Comparison of ENCODE assay signal across 33 cellular contexts in the genomic region with DNA sequence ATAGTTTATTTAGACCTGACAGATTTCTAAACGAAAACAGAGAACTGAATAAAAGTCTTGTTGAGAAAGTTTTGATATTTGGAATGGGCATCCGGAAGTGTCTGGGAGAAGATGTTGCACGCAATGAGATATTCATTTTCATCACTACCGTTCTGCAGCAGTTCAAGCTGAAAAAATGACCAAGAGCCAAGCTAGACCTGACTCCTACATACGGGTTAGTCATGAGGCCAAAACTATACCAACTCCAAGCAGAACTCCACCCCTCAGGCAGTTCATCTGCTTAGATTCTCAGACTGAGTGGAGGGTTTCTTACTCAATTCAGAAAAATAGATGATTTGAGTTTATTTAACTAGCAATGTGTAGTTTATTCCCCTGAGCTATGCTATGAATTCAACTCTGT.
"Had no signal": no experiment of that assay in that cellular context is flagged by ENCODE, and none has a peak within 500 bp of the region (broad histone marks: within the 10 kb centered on the region; RNA-seq: fewer than 3 reads in every experiment).

No MANE protein-coding gene starts in this region.

- H3K4me2 ChIP-seq: hepatocyte had no signal

- H3K4me1 Mint-ChIP-seq: activated B cell treated with CpG ODN at 0.5 μM for 24 hours; activated CD4-positive, alpha-beta T cell treated with anti-CD3 and anti-CD28 coated beads, Interleukin-2, amount 10 ng/mL, durations not matched to agents 24 days and 14 days; activated CD8-positive, alpha-beta memory T cell treated with anti-CD3 and anti-CD28 coated beads, Interleukin-2, amount 10 ng/mL, durations not matched to agents 7 days and 5 days; activated naive CD8-positive, alpha-beta T cell treated with anti-CD3 and anti-CD28 coated beads, Interleukin-2, amount 10 ng/mL, durations not matched to agents 7 days and 5 days; central memory CD8-positive, alpha-beta T cell had no signal

- H3K27me3 ChIP-seq: ascending aorta, breast epithelium, gastroesophageal sphincter, heart right ventricle, hepatocyte had no signal

- H3K4me3 ChIP-seq: ascending aorta, breast epithelium, coronary artery, dorsolateral prefrontal cortex, gastroesophageal sphincter, heart right ventricle, hepatocyte had no signal

- H3K9me3 ChIP-seq: ascending aorta, breast epithelium, gastroesophageal sphincter, heart right ventricle had no signal

- ATAC-seq: activated CD4-positive, CD25-positive, alpha-beta regulatory T cell treated with anti-CD3 and anti-CD28 coated beads, Interleukin-2, amount 50 U/mL, for 24 hours; activated CD8-positive, alpha-beta memory T cell treated with anti-CD3 and anti-CD28 coated beads, Interleukin-2, amount 10 ng/mL, durations not matched to agents 7 days and 5 days; activated CD8-positive, alpha-beta T cell treated with anti-CD3 and anti-CD28 coated beads, Interleukin-2, amount 10 ng/mL, durations not matched to agents 7 days and 5 days; activated naive CD4-positive, alpha-beta T cell treated with anti-CD3 and anti-CD28 coated beads, Interleukin-2, amount 50 U/mL, for 72 hours; esophagus mucosa; gastroesophageal sphincter; heart right ventricle; T-helper 17 cell had no signal

- H3K36me3 ChIP-seq: ascending aorta, breast epithelium, gastroesophageal sphincter, heart right ventricle, WERI-Rb-1 had no signal

- H3K27ac Mint-ChIP-seq: activated B cell treated with CpG ODN at 0.5 μM for 24 hours; activated CD4-positive, alpha-beta memory T cell treated with anti-CD3 and anti-CD28 coated beads for 36 hours; activated CD4-positive, alpha-beta T cell treated with anti-CD3 and anti-CD28 coated beads, Interleukin-2, amount 10 ng/mL, durations not matched to agents 24 days and 14 days; activated CD8-positive, alpha-beta memory T cell treated with anti-CD3 and anti-CD28 coated beads, Interleukin-2, amount 10 ng/mL, durations not matched to agents 7 days and 5 days; activated CD8-positive, alpha-beta T cell treated with anti-CD3 and anti-CD28 coated beads, Interleukin-2, amount 10 ng/mL, durations not matched to agents 7 days and 5 days; activated naive CD4-positive, alpha-beta T cell treated with anti-CD3 and anti-CD28 coated beads for 36 hours; activated naive CD4-positive, alpha-beta T cell treated with anti-CD3 and anti-CD28 coated beads, Interleukin-2, amount 50 U/mL, for 72 hours; activated naive CD8-positive, alpha-beta T cell treated with anti-CD3 and anti-CD28 coated beads, Interleukin-2, amount 10 ng/mL, durations not matched to agents 7 days and 5 days; activated T-helper 1 cell treated with anti-CD3 and anti-CD28 coated beads, Interleukin-12 subunit alpha, Interleukin-12 subunit beta, Interleukin-2, Interleukin-4 antibody, amounts not matched to agents 30 ng/mL and 10 ng/mL and 1 ng/mL, durations not matched to agents 14 hours and 24 hours and 36 hours; activated T-helper 2 cell treated with anti-CD3 and anti-CD28 coated beads, Interferon-gamma antibody, Interleukin-2, Interleukin-4, amounts not matched to agents 10 μg/mL and 5 μg/mL and 100 μg/mL, durations not matched to agents 14 hours and 24 hours and 36 hours; brain; dendritic cell treated with granulocyte-macrophage colony-stimulating factor and Interleukin-4, amounts not matched to agents 40 ng/mL and 50 ng/mL, for 4 days; endodermal cell; T-helper 17 cell; T-helper 2 cell treated with Interferon-gamma antibody and Interleukin-4, amounts not matched to agents 5 μg/mL and 100 μg/mL, for 36 hours had no signal

- H3K79me2 ChIP-seq: hepatocyte had no signal

- H3K9me3 Mint-ChIP-seq: activated B cell treated with CpG ODN at 0.5 μM for 24 hours; activated CD4-positive, alpha-beta memory T cell treated with anti-CD3 and anti-CD28 coated beads for 36 hours; activated CD4-positive, alpha-beta T cell treated with anti-CD3 and anti-CD28 coated beads, Interleukin-2, amount 10 ng/mL, durations not matched to agents 24 days and 14 days; activated naive CD4-positive, alpha-beta T cell treated with anti-CD3 and anti-CD28 coated beads for 36 hours; activated naive CD4-positive, alpha-beta T cell treated with anti-CD3 and anti-CD28 coated beads, Interleukin-2, amount 50 U/mL, for 72 hours; activated naive CD8-positive, alpha-beta T cell treated with anti-CD3 and anti-CD28 coated beads, Interleukin-2, amount 10 ng/mL, durations not matched to agents 7 days and 5 days; activated T-helper 1 cell treated with anti-CD3 and anti-CD28 coated beads, Interleukin-12 subunit alpha, Interleukin-12 subunit beta, Interleukin-2, Interleukin-4 antibody, amounts not matched to agents 30 ng/mL and 10 ng/mL and 1 ng/mL, durations not matched to agents 14 hours and 24 hours and 36 hours; activated T-helper 2 cell treated with anti-CD3 and anti-CD28 coated beads, Interferon-gamma antibody, Interleukin-2, Interleukin-4, amounts not matched to agents 10 μg/mL and 5 μg/mL and 100 μg/mL, durations not matched to agents 14 hours and 24 hours and 36 hours; brain; central memory CD8-positive, alpha-beta T cell; dendritic cell treated with granulocyte-macrophage colony-stimulating factor and Interleukin-4, amounts not matched to agents 40 ng/mL and 50 ng/mL, for 4 days; endodermal cell; T-helper 2 cell treated with Interferon-gamma antibody and Interleukin-4, amounts not matched to agents 5 μg/mL and 100 μg/mL, for 36 hours had no signal

- H3K27ac ChIP-seq: ascending aorta, breast epithelium, coronary artery, dorsolateral prefrontal cortex, gastroesophageal sphincter, heart right ventricle, hepatocyte, WERI-Rb-1 had no signal

- H3K27me3 Mint-ChIP-seq: dendritic cell treated with granulocyte-macrophage colony-stimulating factor and Interleukin-4, amounts not matched to agents 40 ng/mL and 50 ng/mL, for 4 days had no signal

- H2AFZ ChIP-seq: hepatocyte had no signal

- DNase-seq: activated B cell treated with CpG ODN at 0.5 μM for 24 hours; activated CD4-positive, alpha-beta memory T cell treated with anti-CD3 and anti-CD28 coated beads for 36 hours; activated CD4-positive, alpha-beta T cell treated with anti-CD3 and anti-CD28 coated beads, Interleukin-2, amount 10 ng/mL, durations not matched to agents 24 days and 14 days; activated CD8-positive, alpha-beta memory T cell treated with anti-CD3 and anti-CD28 coated beads, Interleukin-2, amount 10 ng/mL, durations not matched to agents 7 days and 5 days; activated CD8-positive, alpha-beta memory T cell treated with anti-CD3 and anti-CD28 coated beads, Interleukin-2, amount 50 U/mL, for 4 hours; activated CD8-positive, alpha-beta T cell treated with anti-CD3 and anti-CD28 coated beads, Interleukin-2, amount 10 ng/mL, durations not matched to agents 7 days and 5 days; activated effector memory CD4-positive, alpha-beta T cell treated with anti-CD3 and anti-CD28 coated beads, Interleukin-2, amount 50 U/mL, for 16 hours; activated naive CD4-positive, alpha-beta T cell treated with anti-CD3 and anti-CD28 coated beads for 36 hours; activated naive CD8-positive, alpha-beta T cell treated with anti-CD3 and anti-CD28 coated beads, Interleukin-2, amount 10 ng/mL, durations not matched to agents 7 days and 5 days; activated T-cell treated with anti-CD3 and anti-CD28 coated beads, Interleukin-2, amount 50 U/mL, for 1 hour; activated T-cell treated with anti-CD3 and anti-CD28 coated beads, Interleukin-2, amount 50 U/mL, for 48 hours; dorsolateral prefrontal cortex; effector memory CD4-positive, alpha-beta T cell; endodermal cell; foreskin melanocyte; heart right ventricle; T-helper 17 cell; T1000; WERI-Rb-1 had no signal

- H3K36me3 Mint-ChIP-seq: activated CD4-positive, alpha-beta memory T cell treated with anti-CD3 and anti-CD28 coated beads for 36 hours; activated CD8-positive, alpha-beta memory T cell treated with anti-CD3 and anti-CD28 coated beads, Interleukin-2, amount 10 ng/mL, durations not matched to agents 7 days and 5 days; activated naive CD4-positive, alpha-beta T cell treated with anti-CD3 and anti-CD28 coated beads, Interleukin-2, amount 50 U/mL, for 72 hours; activated naive CD8-positive, alpha-beta T cell treated with anti-CD3 and anti-CD28 coated beads, Interleukin-2, amount 10 ng/mL, durations not matched to agents 7 days and 5 days; brain had no signal

- H3K4me1 ChIP-seq: breast epithelium, gastroesophageal sphincter had no signal

- H3K4me3 Mint-ChIP-seq: activated B cell treated with CpG ODN at 0.5 μM for 24 hours; activated CD4-positive, alpha-beta memory T cell treated with anti-CD3 and anti-CD28 coated beads for 36 hours; activated CD4-positive, alpha-beta T cell treated with anti-CD3 and anti-CD28 coated beads, Interleukin-2, amount 10 ng/mL, durations not matched to agents 24 days and 14 days; activated CD8-positive, alpha-beta memory T cell treated with anti-CD3 and anti-CD28 coated beads, Interleukin-2, amount 10 ng/mL, durations not matched to agents 7 days and 5 days; activated CD8-positive, alpha-beta T cell treated with anti-CD3 and anti-CD28 coated beads, Interleukin-2, amount 10 ng/mL, durations not matched to agents 7 days and 5 days; activated naive CD4-positive, alpha-beta T cell treated with anti-CD3 and anti-CD28 coated beads for 36 hours; activated naive CD8-positive, alpha-beta T cell treated with anti-CD3 and anti-CD28 coated beads, Interleukin-2, amount 10 ng/mL, durations not matched to agents 7 days and 5 days; activated T-helper 1 cell treated with anti-CD3 and anti-CD28 coated beads, Interleukin-12 subunit alpha, Interleukin-12 subunit beta, Interleukin-2, Interleukin-4 antibody, amounts not matched to agents 30 ng/mL and 10 ng/mL and 1 ng/mL, durations not matched to agents 14 hours and 24 hours and 36 hours; brain; central memory CD8-positive, alpha-beta T cell; dendritic cell treated with granulocyte-macrophage colony-stimulating factor and Interleukin-4, amounts not matched to agents 40 ng/mL and 50 ng/mL, for 4 days; endodermal cell; T-helper 17 cell; T-helper 2 cell treated with Interferon-gamma antibody and Interleukin-4, amounts not matched to agents 5 μg/mL and 100 μg/mL, for 36 hours had no signal
